Comparison of ENCODE assay signal across 1 cellular context in genomic region chr3:32495609-32496008, GRCh38.
TF ChIP-seq lines count a peak whose summit lies in the region.

No MANE protein-coding gene starts in this region.

TF ChIP-seq in GM12878, 131 proteins besides CTCF, POLR2A, EP300 and RAD21 (continued from another document):
- TF ChIP-seq CEBPZ (IDR thresholded peaks at IDR 0.05; ENCODE audit: low read depth, low read length) (no peak), NR2F1 (conservative IDR thresholded peaks at IDR 0.05) (peak; percentile 32; the same call in 1 of the 2 replicates), EZH2 (IDR thresholded peaks at IDR 0.05; ENCODE audit: borderline replicate concordance, control insufficient read depth, low read depth, low read length) (no peak), ZNF687 (IDR thresholded peaks at IDR 0.05) (no peak), NR2C2 (IDR thresholded peaks at IDR 0.05; ENCODE audit: borderline replicate concordance, control insufficient read depth, insufficient read length, low read depth) (no peak), TCF3 (IDR thresholded peaks at IDR 0.05; ENCODE audit: borderline replicate concordance, insufficient read depth, low read depth, low read length) (no peak), RFX5 (IDR thresholded peaks at IDR 0.05; ENCODE audit: low read depth, low read length) (no peak)
